In genomic region chr11:33713162-33713913, GRCh38 we compare ENCODE assay signal across 1 cellular context.
TF ChIP-seq lines count a peak whose summit lies in the region.

No MANE protein-coding gene starts in this region.

TF ChIP-seq in HEK293, 187 proteins besides CTCF, POLR2A, EP300 and RAD21 (continued from another document):
- peak; percentile 53 for TF ChIP-seq FEZF1 (tag by site-specific recombination; IDR thresholded peaks at IDR 0.05)
